ENCODE assay signal across 13 cellular contexts in the genomic region with DNA sequence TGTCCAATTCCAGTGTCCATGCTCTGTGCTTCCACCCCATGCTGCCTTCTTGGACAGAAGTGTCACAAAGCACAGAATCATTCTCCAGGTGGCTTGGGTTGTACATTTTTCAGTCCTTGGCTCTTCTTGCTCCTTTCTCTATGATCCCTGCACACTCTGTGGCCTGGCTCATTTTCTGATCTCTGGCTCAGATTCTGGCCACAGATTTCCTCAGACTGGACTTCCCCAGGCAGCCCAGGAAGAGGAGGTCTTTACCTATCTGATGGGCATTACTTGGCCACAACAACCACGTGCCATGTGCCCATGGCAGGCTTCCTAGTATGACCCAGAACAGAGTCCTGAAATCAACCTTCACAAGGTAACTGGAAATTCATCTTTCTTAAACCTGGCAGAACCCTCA.
"Had no signal": no experiment of that assay in that cellular context is flagged by ENCODE, and none has a peak within 500 bp of the region (broad histone marks: within the 10 kb centered on the region; RNA-seq: fewer than 3 reads in every experiment).

No MANE protein-coding gene starts in this region.

- DNase-seq: activated CD4-positive, alpha-beta T cell treated with anti-CD3 and anti-CD28 coated beads, Interleukin-2, amount 50 U/mL, for 48 hours; activated CD4-positive, CD25-positive, alpha-beta regulatory T cell treated with anti-CD3 and anti-CD28 coated beads, Interleukin-2, amount 50 U/mL, for 72 hours; activated CD8-positive, alpha-beta memory T cell treated with anti-CD3 and anti-CD28 coated beads, Interleukin-2, amount 10 ng/mL, durations not matched to agents 7 days and 5 days; activated naive CD4-positive, alpha-beta T cell treated with anti-CD3 and anti-CD28 coated beads for 36 hours; activated T-cell treated with anti-CD3 and anti-CD28 coated beads, Interleukin-2, amount 50 U/mL, for 4 hours; foreskin fibroblast; head of caudate nucleus; left ventricle myocardium inferior; mesenchymal stem cell; stimulated activated CD4-positive, alpha-beta T cell treated with anti-CD3 and anti-CD28 coated beads, Interleukin-4, amount 100 ng/mL, for 1 hour; uterus had no signal

- H3K27ac ChIP-seq: left ventricle myocardium inferior, uterus had no signal

- ATAC-seq: activated CD8-positive, alpha-beta memory T cell treated with anti-CD3 and anti-CD28 coated beads, Interleukin-2, amount 10 ng/mL, durations not matched to agents 7 days and 5 days; activated T-cell treated with anti-CD3 and anti-CD28 coated beads, Interleukin-2, amount 50 U/mL, for 4 hours; esophagus mucosa had no signal

- H3K4me3 ChIP-seq: dorsolateral prefrontal cortex, left ventricle myocardium inferior, uterus had no signal

- H3K36me3 ChIP-seq: left ventricle myocardium inferior, uterus had no signal

- H3K4me1 ChIP-seq: left ventricle myocardium inferior, uterus had no signal

- H3K27me3 ChIP-seq: dorsolateral prefrontal cortex, uterus had no signal

- H3K27me3 Mint-ChIP-seq: activated CD8-positive, alpha-beta memory T cell treated with anti-CD3 and anti-CD28 coated beads, Interleukin-2, amount 10 ng/mL, durations not matched to agents 7 days and 5 days had no signal

- H3K9me3 ChIP-seq: uterus had no signal

- H3K4me3 Mint-ChIP-seq: activated CD8-positive, alpha-beta memory T cell treated with anti-CD3 and anti-CD28 coated beads, Interleukin-2, amount 10 ng/mL, durations not matched to agents 7 days and 5 days; activated naive CD4-positive, alpha-beta T cell treated with anti-CD3 and anti-CD28 coated beads for 36 hours; activated T-cell treated with anti-CD3 and anti-CD28 coated beads, Interleukin-2, amount 50 U/mL, for 4 hours had no signal

- H3K27ac Mint-ChIP-seq: activated CD8-positive, alpha-beta memory T cell treated with anti-CD3 and anti-CD28 coated beads, Interleukin-2, amount 10 ng/mL, durations not matched to agents 7 days and 5 days; activated naive CD4-positive, alpha-beta T cell treated with anti-CD3 and anti-CD28 coated beads for 36 hours had no signal
